In the genomic region with DNA sequence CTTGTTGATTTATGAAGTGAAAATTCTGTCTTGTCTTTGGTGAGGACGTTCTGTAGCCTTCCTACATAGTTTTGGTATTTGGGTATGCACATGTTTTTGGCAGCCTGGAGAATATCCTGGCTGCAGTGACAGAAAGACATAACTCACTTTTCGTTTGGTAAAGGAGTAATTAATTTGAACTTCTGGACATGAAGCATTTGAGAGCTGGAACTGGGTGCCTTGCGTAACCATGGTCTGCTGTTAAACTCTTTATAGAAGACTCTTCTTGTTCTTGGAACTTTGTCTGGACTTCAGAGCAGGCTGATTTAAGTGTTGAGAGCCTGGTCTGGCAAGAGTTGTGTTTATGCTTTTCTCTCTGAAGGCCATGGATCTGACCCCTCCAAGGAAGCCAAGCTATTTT, we compare ENCODE assay signal across 14 cellular contexts.
DNase-seq lines count a peak whose midpoint lies in the region; ATAC-seq, FAIRE-seq and TF ChIP-seq lines count a peak whose summit lies in the region.
"Had no signal": no experiment of that assay in that cellular context is flagged by ENCODE, and none has a peak within 500 bp of the region (broad histone marks: within the 10 kb centered on the region; RNA-seq: fewer than 3 reads in every experiment).

No MANE protein-coding gene starts in this region.

- H3K27ac ChIP-seq in kidney (ENCODE audit: low read depth in 2 of 2, low read length in 2 of 2), result no peak overlapping the region
- H3K27ac ChIP-seq in skeletal muscle tissue (ENCODE audit: low read depth, low read length), result peak overlapping the region; percentile 34
- H3K27ac ChIP-seq: brain microvascular endothelial cell, C4-2B, epithelial cell of prostate had no signal

- intact Hi-C loops in kidney (cut with DNase I), result no loop called here

- DNase-seq in GF-D8 (lab: John Stamatoyannopoulos, UW) (peak; percentile 15), astrocyte of the spinal cord (ENCODE audit: low read depth, low spot score) (peak; percentile 30), kidney (peak; percentile 72), cerebellum (ENCODE audit: low spot score) (no peak)
- DNase-seq in stimulated activated CD4-positive, alpha-beta T cell treated with anti-CD3 and anti-CD28 coated beads, Interleukin-2, amount 100 ng/mL, for 24 hours, result no peak
- DNase-seq: activated CD8-positive, alpha-beta memory T cell treated with anti-CD3 and anti-CD28 coated beads, Interleukin-2, amount 50 U/mL, for 48 hours; brain microvascular endothelial cell; trophoblast cell had no signal

- no peak for TF ChIP-seq CTCF in astrocyte of the spinal cord (IDR thresholded peaks at IDR 0.05; ENCODE audit: low read depth, low read length)
- no peak for TF ChIP-seq CTCF in kidney (IDR thresholded peaks at IDR 0.05; ENCODE audit: borderline replicate concordance, extremely low read depth, insufficient read depth)

- H3K9ac ChIP-seq in kidney (ENCODE audit: low read length in 2 of 2), result no peak overlapping the region
- H3K9ac ChIP-seq in skeletal muscle tissue (ENCODE audit: low read depth in 1 of 3, low read length in 3 of 3), result no peak overlapping the region

- H3K4me1 ChIP-seq in kidney (ENCODE audit: control insufficient read depth in 1 of 2, insufficient read depth in 1 of 2, low read depth in 1 of 2, low read length in 2 of 2) (peaks cover 4 to 10% of the 10 kb centered on the region in 2 donors), skeletal muscle tissue (ENCODE audit: control insufficient read depth in 3 of 3, insufficient read depth in 3 of 3, low read length in 3 of 3) (peaks cover 3 to 17% (median 3%) of the 10 kb centered on the region in 3 donors)

- peaks cover 0 to 4% (median 3%) of the 10 kb centered on the region in 3 donors for H3K27me3 ChIP-seq in skeletal muscle tissue (ENCODE audit: control insufficient read depth in 3 of 3, insufficient read depth in 3 of 3, low read length in 3 of 3)
- H3K27me3 ChIP-seq: brain microvascular endothelial cell had no signal

- no peak for ATAC-seq in HG02763 (IDR thresholded peaks at IDR 0.05; ENCODE audit: unreplicated experiment)
- no peak for ATAC-seq in HG02588 (IDR thresholded peaks at IDR 0.05; ENCODE audit: unreplicated experiment)

- no peak for FAIRE-seq in kidney (lab: Jason Lieb, UNC)
- FAIRE-seq: G401.6 had no signal

- H3K4me3 ChIP-seq in astrocyte of the spinal cord (ENCODE audit: low read depth, low read length), result no peak overlapping the region
- H3K4me3 ChIP-seq in kidney (ENCODE audit: low read length in 2 of 2), result no peak overlapping the region
- H3K4me3 ChIP-seq in skeletal muscle tissue (ENCODE audit: low read length in 3 of 3), result no peak overlapping the region

- H3K9me3 ChIP-seq in kidney (ENCODE audit: control insufficient read depth in 1 of 2, low read length in 2 of 2) (no peaks in the 10 kb centered on the region), skeletal muscle tissue (ENCODE audit: control insufficient read depth in 3 of 3, low read length in 3 of 3) (no peaks in the 10 kb centered on the region)

- H3K36me3 ChIP-seq in kidney (ENCODE audit: control insufficient read depth in 1 of 2, insufficient read depth in 2 of 2, low read length in 2 of 2) (no peaks in the 10 kb centered on the region), skeletal muscle tissue (ENCODE audit: control insufficient read depth in 3 of 3, insufficient read depth in 3 of 3, low read length in 3 of 3) (no peaks in the 10 kb centered on the region)
- H3K36me3 ChIP-seq: brain microvascular endothelial cell had no signal

- in situ Hi-C loops in astrocyte of the spinal cord (cut with HindIII; ENCODE audit: low sequenced_read_pairs), result no loop called here

Comparison
In these comparisons a context has a peak if more than half of its experiments do, and no peak if none do; other contexts are left out.
1. DNase-seq: peak in GF-D8 (single experiment), astrocyte of the spinal cord (single experiment) and kidney (single experiment); none in cerebellum (single experiment) and stimulated activated CD4-positive, alpha-beta T cell treated with anti-CD3 and anti-CD28 coated beads, Interleukin-2, amount 100 ng/mL, for 24 hours (0 of 2).